ENCODE assay signal across 12 cellular contexts in genomic region chrX:45497290-45497689, GRCh38.
"Had no signal": no experiment of that assay in that cellular context is flagged by ENCODE, and none has a peak within 500 bp of the region (broad histone marks: within the 10 kb centered on the region; RNA-seq: fewer than 3 reads in every experiment).

No MANE protein-coding gene starts in this region.

- H3K4me3 Mint-ChIP-seq: naive thymus-derived CD4-positive, alpha-beta T cell; stimulated activated memory B cell treated with anti-CD40 and anti-IgM and Interleukin-4, amounts not matched to agents 10 μg/mL and 1 μg/mL and 100 μg/mL, for 72 hours; WTC11 had no signal

- H3K27ac Mint-ChIP-seq: stimulated activated memory B cell treated with anti-CD40 and anti-IgM and Interleukin-4, amounts not matched to agents 10 μg/mL and 1 μg/mL and 100 μg/mL, for 72 hours; WTC11 had no signal

- H3K27ac ChIP-seq: coronary artery, right atrium auricular region, transverse colon had no signal

- H3K4me1 Mint-ChIP-seq: stimulated activated memory B cell treated with anti-CD40 and anti-IgM and Interleukin-4, amounts not matched to agents 10 μg/mL and 1 μg/mL and 100 μg/mL, for 72 hours; WTC11 had no signal

- H3K9me3 ChIP-seq: transverse colon had no signal

- ATAC-seq: left cardiac atrium; naive thymus-derived CD4-positive, alpha-beta T cell; SK-N-SH treated with all-trans-retinoic acid at 6 μM for 48 hours; stimulated activated memory B cell treated with anti-CD40 and anti-IgM and Interleukin-4, amounts not matched to agents 10 μg/mL and 1 μg/mL and 100 μg/mL, for 72 hours; WTC11 had no signal

- H3K27me3 ChIP-seq: transverse colon had no signal

- H3K36me3 ChIP-seq: right atrium auricular region, transverse colon had no signal

- DNase-seq: activated effector memory CD4-positive, alpha-beta T cell treated with anti-CD3 and anti-CD28 coated beads, Interleukin-2, amount 50 U/mL, for 16 hours; effector CD4-positive, alpha-beta T cell; left cardiac atrium; naive thymus-derived CD4-positive, alpha-beta T cell; small intestine; substantia nigra; transverse colon had no signal

- H3K4me3 ChIP-seq: coronary artery, right atrium auricular region, transverse colon had no signal

- H3K36me3 Mint-ChIP-seq: stimulated activated memory B cell treated with anti-CD40 and anti-IgM and Interleukin-4, amounts not matched to agents 10 μg/mL and 1 μg/mL and 100 μg/mL, for 72 hours had no signal

- H3K4me1 ChIP-seq: right atrium auricular region, transverse colon had no signal
